1 cellular context compared by ENCODE assay signal in the genomic region with DNA sequence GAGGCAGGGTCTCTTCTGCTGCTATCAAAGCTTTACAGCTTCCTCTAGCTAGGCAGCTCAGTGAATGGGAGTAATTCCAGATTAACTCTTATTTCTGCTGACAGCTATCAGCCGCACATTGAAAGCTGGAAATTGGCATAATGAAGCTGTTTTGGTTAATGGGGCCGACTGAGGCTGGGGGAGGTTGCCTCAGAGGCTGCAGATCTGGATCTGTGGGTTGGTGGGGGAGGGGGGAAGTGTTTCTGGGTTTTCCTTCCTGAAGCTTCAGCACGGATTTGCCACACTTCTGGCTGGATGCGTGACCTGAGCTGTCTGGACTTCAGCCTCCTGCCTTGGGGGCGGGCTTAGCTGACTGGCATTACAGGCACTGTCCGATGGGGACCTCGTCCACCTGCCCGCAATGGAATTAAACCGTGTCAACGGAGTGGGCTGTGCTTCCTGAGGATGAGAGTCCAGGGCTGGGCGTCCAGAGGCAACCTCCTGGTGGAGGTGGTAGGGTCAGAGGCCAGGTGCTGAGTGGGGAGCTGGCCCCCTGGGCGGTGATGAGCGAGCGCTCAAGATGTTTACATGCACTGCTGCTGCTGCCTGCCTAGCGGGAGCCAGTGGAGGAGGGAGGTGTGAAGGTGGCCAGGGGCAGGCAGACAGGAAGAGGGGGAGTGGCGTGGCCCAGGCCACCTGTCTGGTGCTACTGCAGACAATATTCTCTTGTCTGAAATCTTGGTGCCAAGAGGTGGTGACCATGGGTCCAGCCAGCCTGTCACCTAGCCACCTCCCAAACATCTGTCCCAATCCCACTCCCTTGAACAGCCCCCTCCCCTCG.
A peak's percentile ranks its signal among the peaks of the same experiment; 100 is the strongest.
TF ChIP-seq lines count a peak whose summit lies in the region.

No MANE protein-coding gene starts in this region.

TF ChIP-seq in HepG2, 621 proteins besides CTCF, POLR2A, EP300 and RAD21 (continued from another document and continues in another):
- TF ChIP-seq CBX5 (CRISPR knock-in tag; IDR thresholded peaks at IDR 0.05; ENCODE audit: borderline replicate concordance) (0 out of 2 replicates have a peak, but pooled peaks have one; percentile 30), TARDBP (CRISPR knock-in tag; IDR thresholded peaks at IDR 0.05) (peak; percentile 95), ATM (IDR thresholded peaks at IDR 0.05; ENCODE audit: borderline replicate concordance) (no peak), PAXIP1 (CRISPR knock-in tag; conservative IDR thresholded peaks at IDR 0.05) (peak; percentile 87), NFATC3 (CRISPR knock-in tag; IDR thresholded peaks at IDR 0.05) (no peak), MZF1 (CRISPR knock-in tag; IDR thresholded peaks at IDR 0.05; ENCODE audit: borderline replicate concordance) (no peak), GRHL1 (CRISPR knock-in tag; conservative IDR thresholded peaks at IDR 0.05) (no peak), YEATS2 (CRISPR knock-in tag; IDR thresholded peaks at IDR 0.05; ENCODE audit: borderline replicate concordance) (peak; percentile 65; the same call in 1 of the 2 replicates), ISL2 (CRISPR knock-in tag; IDR thresholded peaks at IDR 0.05) (no peak), ZSCAN22 (CRISPR knock-in tag; IDR thresholded peaks at IDR 0.05) (no peak), ZNF605 (CRISPR knock-in tag; IDR thresholded peaks at IDR 0.05) (peak; percentile 65), HDAC1 (CRISPR knock-in tag; IDR thresholded peaks at IDR 0.05) (peak; percentile 85), ZNF317 (CRISPR knock-in tag; IDR thresholded peaks at IDR 0.05) (peak; percentile 97), GABPB1 (CRISPR knock-in tag; IDR thresholded peaks at IDR 0.05) (peak; percentile 78), PAWR (CRISPR knock-in tag; IDR thresholded peaks at IDR 0.05; ENCODE audit: borderline replicate concordance) (no peak), ZNF772 (CRISPR knock-in tag; IDR thresholded peaks at IDR 0.05) (0 out of 2 replicates have a peak, but pooled peaks have one; percentile 48), ZNF768 (CRISPR knock-in tag; IDR thresholded peaks at IDR 0.05) (peak; percentile 75; the same call in 1 of the 2 replicates), ELF1 (CRISPR knock-in tag; IDR thresholded peaks at IDR 0.05) (peak; percentile 27; the same call in 1 of the 2 replicates), SCMH1 (CRISPR knock-in tag; IDR thresholded peaks at IDR 0.05; ENCODE audit: borderline replicate concordance) (no peak), STAG1 (CRISPR knock-in tag; IDR thresholded peaks at IDR 0.05) (no peak; the same call in 1 of the 2 replicates), ZNF530 (CRISPR knock-in tag; IDR thresholded peaks at IDR 0.05; ENCODE audit: low read depth) (no peak), ZHX2 (IDR thresholded peaks at IDR 0.05; ENCODE audit: low read depth) (peak; percentile 62; the same call in 1 of the 2 replicates), ZHX2 (CRISPR knock-in tag; IDR thresholded peaks at IDR 0.05; ENCODE audit: borderline replicate concordance) (no peak), MLX (CRISPR knock-in tag; IDR thresholded peaks at IDR 0.05) (peak; percentile 58; the same call in 1 of the 2 replicates), MXD4 (CRISPR knock-in tag; IDR thresholded peaks at IDR 0.05) (no peak), HNRNPLL (IDR thresholded peaks at IDR 0.05; ENCODE audit: low read depth, low read length, poor library complexity, severe bottlenecking) (peak; percentile 44), NCOA5 (CRISPR knock-in tag; IDR thresholded peaks at IDR 0.05) (no peak), ONECUT2 (CRISPR knock-in tag; IDR thresholded peaks at IDR 0.05) (no peak), NONO (IDR thresholded peaks at IDR 0.05) (no peak), NONO (CRISPR knock-in tag; conservative IDR thresholded peaks at IDR 0.05) (peak; percentile 87), AGO2 (optimal IDR thresholded peaks at IDR 0.05; ENCODE audit: low read depth, low read length) (no peak), ZNF563 (CRISPR knock-in tag; IDR thresholded peaks at IDR 0.05) (peak; percentile 53; the same call in 1 of the 2 replicates), ZFP36L1 (CRISPR knock-in tag; IDR thresholded peaks at IDR 0.05) (peak; percentile 97), ZNF468 (CRISPR knock-in tag; IDR thresholded peaks at IDR 0.05) (peak; percentile 53; the same call in 1 of the 2 replicates), LBX2 (CRISPR knock-in tag; IDR thresholded peaks at IDR 0.05; ENCODE audit: borderline replicate concordance) (0 out of 2 replicates have a peak, but pooled peaks have one; percentile 78)
- TF ChIP-seq, protein P1, sequence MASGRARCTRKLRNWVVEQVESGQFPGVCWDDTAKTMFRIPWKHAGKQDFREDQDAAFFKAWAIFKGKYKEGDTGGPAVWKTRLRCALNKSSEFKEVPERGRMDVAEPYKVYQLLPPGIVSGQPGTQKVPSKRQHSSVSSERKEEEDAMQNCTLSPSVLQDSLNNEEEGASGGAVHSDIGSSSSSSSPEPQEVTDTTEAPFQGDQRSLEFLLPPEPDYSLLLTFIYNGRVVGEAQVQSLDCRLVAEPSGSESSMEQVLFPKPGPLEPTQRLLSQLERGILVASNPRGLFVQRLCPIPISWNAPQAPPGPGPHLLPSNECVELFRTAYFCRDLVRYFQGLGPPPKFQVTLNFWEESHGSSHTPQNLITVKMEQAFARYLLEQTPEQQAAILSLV (CRISPR knock-in tag; IDR thresholded peaks at IDR 0.05; ENCODE audit: borderline replicate concordance) = 0 out of 2 replicates have a peak, but pooled peaks have one; percentile 60
- TF ChIP-seq, protein P2, sequence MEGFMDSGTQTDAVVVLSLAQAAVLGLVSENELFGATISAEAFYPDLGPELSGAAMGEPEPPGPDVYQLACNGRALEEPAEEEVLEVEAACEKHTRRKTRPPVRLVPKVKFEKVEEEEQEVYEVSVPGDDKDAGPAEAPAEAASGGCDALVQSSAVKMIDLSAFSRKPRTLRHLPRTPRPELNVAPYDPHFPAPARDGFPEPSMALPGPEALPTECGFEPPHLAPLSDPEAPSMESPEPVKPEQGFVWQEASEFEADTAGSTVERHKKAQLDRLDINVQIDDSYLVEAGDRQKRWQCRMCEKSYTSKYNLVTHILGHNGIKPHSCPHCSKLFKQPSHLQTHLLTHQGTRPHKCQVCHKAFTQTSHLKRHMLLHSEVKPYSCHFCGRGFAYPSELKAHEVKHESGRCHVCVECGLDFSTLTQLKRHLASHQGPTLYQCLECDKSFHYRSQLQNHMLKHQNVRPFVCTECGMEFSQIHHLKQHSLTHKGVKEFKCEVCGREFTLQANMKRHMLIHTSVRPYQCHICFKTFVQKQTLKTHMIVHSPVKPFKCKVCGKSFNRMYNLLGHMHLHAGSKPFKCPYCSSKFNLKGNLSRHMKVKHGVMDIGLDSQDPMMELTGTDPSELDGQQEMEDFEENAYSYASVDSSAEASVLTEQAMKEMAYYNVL (CRISPR knock-in tag; IDR thresholded peaks at IDR 0.05; ENCODE audit: borderline replicate concordance) = peak; percentile 77
- TF ChIP-seq, protein P3, sequence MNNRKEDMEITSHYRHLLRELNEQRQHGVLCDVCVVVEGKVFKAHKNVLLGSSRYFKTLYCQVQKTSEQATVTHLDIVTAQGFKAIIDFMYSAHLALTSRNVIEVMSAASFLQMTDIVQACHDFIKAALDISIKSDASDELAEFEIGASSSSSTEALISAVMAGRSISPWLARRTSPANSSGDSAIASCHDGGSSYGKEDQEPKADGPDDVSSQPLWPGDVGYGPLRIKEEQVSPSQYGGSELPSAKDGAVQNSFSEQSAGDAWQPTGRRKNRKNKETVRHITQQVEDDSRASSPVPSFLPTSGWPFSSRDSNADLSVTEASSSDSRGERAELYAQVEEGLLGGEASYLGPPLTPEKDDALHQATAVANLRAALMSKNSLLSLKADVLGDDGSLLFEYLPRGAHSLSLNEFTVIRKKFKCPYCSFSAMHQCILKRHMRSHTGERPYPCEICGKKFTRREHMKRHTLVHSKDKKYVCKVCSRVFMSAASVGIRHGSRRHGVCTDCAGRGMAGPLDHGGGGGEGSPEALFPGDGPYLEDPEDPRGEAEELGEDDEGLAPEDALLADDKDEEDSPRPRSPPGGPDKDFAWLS (CRISPR knock-in tag; IDR thresholded peaks at IDR 0.05; ENCODE audit: borderline replicate concordance) = peak; percentile 42; the same call in 1 of the 2 replicates
